In the genomic region with DNA sequence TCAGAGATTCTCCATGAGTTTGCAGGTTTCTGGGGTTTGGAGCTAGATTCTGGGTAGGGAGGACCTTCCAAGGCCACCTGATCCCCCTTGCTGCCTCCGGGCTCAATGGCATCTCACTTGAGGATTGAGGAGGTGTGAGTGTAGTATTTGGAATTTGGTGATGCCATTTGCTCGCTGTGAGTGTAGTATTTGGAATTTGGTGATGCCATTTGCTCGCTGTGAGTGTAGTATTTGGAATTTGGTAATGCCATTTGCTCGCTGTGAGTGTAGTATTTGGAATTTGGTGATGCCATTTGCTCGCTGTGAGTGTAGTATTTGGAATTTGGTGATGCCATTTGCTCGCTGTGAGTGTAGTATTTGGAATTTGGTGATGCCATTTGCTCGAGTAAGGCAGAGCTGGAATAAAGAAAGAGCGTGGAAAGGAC, we compare ENCODE assay signal across 8 cellular contexts.
DNase-seq lines count a peak whose midpoint lies in the region; FAIRE-seq and TF ChIP-seq lines count a peak whose summit lies in the region.
"Not testable (repeated sequence)": the region's sequence is repeated elsewhere in the genome, so short reads cannot be mapped to it uniquely, and the experiment has no call there.

No MANE protein-coding gene starts in this region.

- not testable (repeated sequence) for H3K4me1 ChIP-seq in astrocyte (ENCODE audit: insufficient read depth, low read length); fibroblast of lung (ENCODE audit: control insufficient read depth, extremely low read depth, insufficient read depth, low read length)
- H3K4me1 ChIP-seq in osteoblast (ENCODE audit: insufficient read depth, low read length): peaks cover 21% of the 10 kb centered on the region

- H3K36me3 ChIP-seq in astrocyte (ENCODE audit: insufficient read depth, low read length); fibroblast of lung (ENCODE audit: control insufficient read depth, insufficient read depth, low read length): not testable (repeated sequence)
- H3K36me3 ChIP-seq in osteoblast (ENCODE audit: insufficient read depth, low read length): peaks cover 11% of the 10 kb centered on the region

- not testable (repeated sequence) for H3K4me3 Mint-ChIP-seq in astrocyte (ENCODE audit: unreplicated experiment)

- FAIRE-seq in astrocyte (lab: Jason Lieb, UNC): not testable (repeated sequence)

- not testable (repeated sequence) for TF ChIP-seq CTCF in astrocyte (IDR thresholded peaks at IDR 0.05; ENCODE audit: insufficient read depth, low read depth, low read length); fibroblast of lung (conservative IDR thresholded peaks at IDR 0.05 in 1 of 2, IDR thresholded peaks at IDR 0.05 in 1 of 2; ENCODE audit: low read depth in 1 of 2, low read length in 2 of 2); osteoblast (IDR thresholded peaks at IDR 0.05; ENCODE audit: extremely low read depth, low read depth, low read length)

- not testable (repeated sequence) for H4K20me1 ChIP-seq in astrocyte (ENCODE audit: insufficient read depth, low read length); fibroblast of lung (ENCODE audit: control insufficient read depth, extremely low read depth, insufficient read depth, low read length); osteoblast (ENCODE audit: insufficient read depth, low read length)

- H3K27me3 Mint-ChIP-seq in astrocyte (ENCODE audit: low read depth, unreplicated experiment): not testable (repeated sequence)

- H3K9me3 Mint-ChIP-seq in astrocyte (ENCODE audit: unreplicated experiment): not testable (repeated sequence)

- H2AFZ ChIP-seq in astrocyte (ENCODE audit: low read depth, low read length); fibroblast of lung (ENCODE audit: low read length); osteoblast (ENCODE audit: low read length): not testable (repeated sequence)

- not testable (repeated sequence) for H3K4me1 Mint-ChIP-seq in astrocyte (ENCODE audit: low read depth, unreplicated experiment)

- peak overlapping the region; percentile 52 for H3K27ac ChIP-seq in astrocyte (ENCODE audit: low read depth, low read length)
- peak overlapping the region; percentile 47 for H3K27ac ChIP-seq in fibroblast of lung (ENCODE audit: insufficient read depth, low read length)
- H3K27ac ChIP-seq in osteoblast (ENCODE audit: low read depth, low read length): peak overlapping the region; percentile 96

- H3K4me2 ChIP-seq in astrocyte (ENCODE audit: low read length); fibroblast of lung (ENCODE audit: extremely low read depth, insufficient read depth, low read length): not testable (repeated sequence)
- peak overlapping the region; percentile 54 for H3K4me2 ChIP-seq in osteoblast (ENCODE audit: insufficient read depth, low read length)

- H3K79me2 ChIP-seq in astrocyte (ENCODE audit: insufficient read depth, low read length); fibroblast of lung (ENCODE audit: control insufficient read depth, insufficient read depth, low read length); osteoblast (ENCODE audit: insufficient read depth, low read length): not testable (repeated sequence)

- H3K9me3 ChIP-seq in astrocyte (ENCODE audit: insufficient read depth, low read depth, low read length); fibroblast of lung (ENCODE audit: control insufficient read depth, insufficient read depth, low read depth, low read length); osteoblast (ENCODE audit: low read depth, low read length): not testable (repeated sequence)

- DNase-seq in A172 (ENCODE audit: low spot score): peak; percentile 66
- peak; percentile 75 for DNase-seq in EL
- peak; percentile 22 for DNase-seq in LHCN-M2 (ENCODE audit: low read depth)
- peak; percentile 58 for DNase-seq in RPMI7951 (ENCODE audit: low read depth)
- DNase-seq in astrocyte (ENCODE audit: low read depth): peak; percentile 69
- DNase-seq in fibroblast of lung (ENCODE audit: low read depth in 2 of 2): peak; percentile 75 to 77
- peak; percentile 60 for DNase-seq in islet precursor cell
- DNase-seq in osteoblast (ENCODE audit: insufficient read length, low spot score, missing footprints): peak; percentile 79

- not testable (repeated sequence) for H3K27me3 ChIP-seq in astrocyte (ENCODE audit: insufficient read depth, low read length); fibroblast of lung (ENCODE audit: control insufficient read depth, insufficient read depth, low read length); osteoblast (ENCODE audit: insufficient read depth, low read length)

- not testable (repeated sequence) for H3K4me3 ChIP-seq in astrocyte (ENCODE audit: insufficient read depth, low read depth, low read length); fibroblast of lung (replicated peaks in 1 of 4; ENCODE audit: control extremely low read depth in 1 of 4, insufficient read depth in 1 of 4, low read depth in 3 of 4, low read length in 4 of 4); osteoblast (ENCODE audit: insufficient read depth, low read length)

- H3K9ac ChIP-seq in astrocyte (ENCODE audit: low read length); fibroblast of lung (ENCODE audit: insufficient read depth, low read length): not testable (repeated sequence)

- H3K27ac Mint-ChIP-seq in astrocyte (ENCODE audit: unreplicated experiment): peak overlapping the region; percentile 92

- not testable (repeated sequence) for H3K36me3 Mint-ChIP-seq in astrocyte (ENCODE audit: low read depth, unreplicated experiment)

Comparison
In these comparisons a context has a peak if more than half of its experiments do, and no peak if none do; other contexts are left out.
1. DNase-seq: peak in every context shown above with its lines; median percentile 79 in osteoblast; 76 in fibroblast of lung; 75 in EL; 69 in astrocyte; 66 in A172; 60 in islet precursor cell; 58 in RPMI7951; 22 in LHCN-M2.